12 cellular contexts compared by ENCODE assay signal in genomic region chr15:66389859-66390382, GRCh38. TPM values are rescaled to one million over a fixed set of nuclear protein-coding genes. Genes with fewer than 3 reads are reported as not detected.
DNase-seq lines count a peak whose midpoint lies in the region; ATAC-seq and TF ChIP-seq lines count a peak whose summit lies in the region.
"Had no signal": no experiment of that assay in that cellular context is flagged by ENCODE, and none has a peak within 500 bp of the region (broad histone marks: within the 10 kb centered on the region; RNA-seq: fewer than 3 reads in every experiment).

No MANE protein-coding gene starts in this region.

- H4K91ac ChIP-seq in trophoblast cell (ENCODE audit: low read depth, low read length) = no peak overlapping the region

- H3K4me3 Mint-ChIP-seq in activated CD4-positive, alpha-beta T cell treated with anti-CD3 and anti-CD28 coated beads for 36 hours = peak overlapping the region; percentile 95

- H3K4ac ChIP-seq in trophoblast cell (ENCODE audit: low read depth, low read length) = peak overlapping the region; percentile 43

- no peak overlapping the region for H2BK12ac ChIP-seq in trophoblast cell (ENCODE audit: low read length)

- H3K36me3 ChIP-seq in adipocyte (ENCODE audit: control insufficient read depth, insufficient read depth, low read length, severe bottlenecking) (no peaks in the 10 kb centered on the region), trophoblast cell (ENCODE audit: control insufficient read depth in 1 of 2, insufficient read depth in 2 of 2, low read length in 2 of 2) (no peaks in the 10 kb centered on the region), ascending aorta (no peaks in the 10 kb centered on the region)
- H3K36me3 ChIP-seq: right atrium auricular region had no signal

- no peak overlapping the region for H3K14ac ChIP-seq in trophoblast cell (ENCODE audit: low read length)

- H3K9ac ChIP-seq in adipocyte (ENCODE audit: low read length) (no peak overlapping the region), trophoblast cell (ENCODE audit: low read length) (no peak overlapping the region)

- H2BK5ac ChIP-seq in trophoblast cell (ENCODE audit: low read depth, low read length, poor library complexity) = no peak overlapping the region

- H3K23ac ChIP-seq in trophoblast cell (ENCODE audit: low read length) = no peak overlapping the region

- no peak for TF ChIP-seq CTCF in ascending aorta (IDR thresholded peaks at IDR 0.05)

- H4K8ac ChIP-seq in trophoblast cell (ENCODE audit: low read depth, low read length) = no peak overlapping the region

- intact Hi-C loops in activated CD4-positive, alpha-beta T cell treated with anti-CD3 and anti-CD28 coated beads for 36 hours (cut with DNase I, micrococcal nuclease) = loop anchor here (1.0 to 10.0 kb wide), 4 partner anchors 10 to 1132 kb away; partner anchors contain the start of genes C15orf61 (in 1 of the 2), RNU5B-1 (in 1 of the 2) and SMAD6 (in 1 of the 2)
- intact Hi-C loops in ascending aorta (cut with DNase I) = loop anchor here (10.0 kb wide), 1 partner anchor 465 kb away; no protein-coding TSS in a partner anchor

- no peaks in the 10 kb centered on the region for H3K9me3 Mint-ChIP-seq in activated CD4-positive, alpha-beta T cell treated with anti-CD3 and anti-CD28 coated beads for 36 hours (ENCODE audit: low read depth)

- H3K4me3 ChIP-seq in adipocyte (ENCODE audit: low read length) (no peak overlapping the region), trophoblast cell (ENCODE audit: low read depth, low read length) (no peak overlapping the region), ascending aorta (no peak overlapping the region)
- H3K4me3 ChIP-seq: right atrium auricular region had no signal

- H3K27me3 ChIP-seq in adipocyte (replicated peaks; ENCODE audit: control insufficient read depth, insufficient read depth, low read length) (no peaks in the 10 kb centered on the region), trophoblast cell (ENCODE audit: insufficient read depth, low read length) (no peaks in the 10 kb centered on the region), ascending aorta (no peaks in the 10 kb centered on the region)
- H3K27me3 ChIP-seq: right atrium auricular region had no signal

- no peak overlapping the region for H3K27ac ChIP-seq in trophoblast cell (ENCODE audit: low read depth, low read length)
- no peak overlapping the region for H3K27ac ChIP-seq in ascending aorta
- H3K27ac ChIP-seq: right atrium auricular region had no signal

- ATAC-seq in activated CD4-positive, alpha-beta T cell treated with anti-CD3 and anti-CD28 coated beads for 36 hours = no peak
- no peak for ATAC-seq in GM21526 (IDR thresholded peaks at IDR 0.05; ENCODE audit: low FRiP score, unreplicated experiment)
- ATAC-seq in GM18868 (IDR thresholded peaks at IDR 0.05; ENCODE audit: unreplicated experiment) = no peak

- no peak overlapping the region for H3K18ac ChIP-seq in trophoblast cell (ENCODE audit: low read length)

- H3K36me3 Mint-ChIP-seq in activated CD4-positive, alpha-beta T cell treated with anti-CD3 and anti-CD28 coated beads for 36 hours (ENCODE audit: low read depth) = peaks cover 62% of the 10 kb centered on the region

- H2AK5ac ChIP-seq in trophoblast cell (ENCODE audit: low read length) = no peak overlapping the region

- no peak for DNase-seq in activated CD4-positive, alpha-beta T cell treated with anti-CD3 and anti-CD28 coated beads for 36 hours
- DNase-seq in activated CD4-positive, alpha-beta T cell treated with anti-CD3 and anti-CD28 coated beads, Interleukin-2, amount 50 U/mL, for 48 hours = no peak
- DNase-seq in MV-4-11 (lab: John Stamatoyannopoulos, UW) (peak; percentile 39), adipocyte (ENCODE audit: low read depth) (peak; percentile 29), trophoblast cell (no peak), ascending aorta (ENCODE audit: low spot score in 2 of 2) (no peak)
- DNase-seq: effector CD4-positive, alpha-beta T cell; Right ventricle myocardium superior; stimulated activated CD8-positive, alpha-beta memory T cell treated with anti-CD3 and anti-CD28 coated beads, Interleukin-4, amount 100 ng/mL, for 48 hours had no signal

- H2BK120ac ChIP-seq in trophoblast cell (ENCODE audit: insufficient read depth, low read length, poor library complexity) = no peak overlapping the region

- no peak overlapping the region for H2AFZ ChIP-seq in trophoblast cell (ENCODE audit: insufficient read depth, low read length, poor library complexity)

- H3K79me1 ChIP-seq in trophoblast cell (ENCODE audit: low read length) = peaks cover 8% of the 10 kb centered on the region

- H3K4me2 ChIP-seq in trophoblast cell (ENCODE audit: low read length) = no peak overlapping the region

- H3K4me1 ChIP-seq in adipocyte (ENCODE audit: control insufficient read depth, insufficient read depth, low read length) (peaks cover 32% of the 10 kb centered on the region), trophoblast cell (ENCODE audit: control insufficient read depth in 1 of 2, insufficient read depth in 2 of 2, low read length in 2 of 2) (peaks cover 2 to 12% of the 10 kb centered on the region in 2 experiments), ascending aorta (peaks cover 6 to 12% of the 10 kb centered on the region in 2 donors)

- H4K12ac ChIP-seq in trophoblast cell (ENCODE audit: low read depth, low read length) = no peak overlapping the region

- POLR2A ChIA-PET in activated CD4-positive, alpha-beta T cell treated with anti-CD3 and anti-CD28 coated beads for 36 hours (lab: Charles Lee) = interaction anchor here (0.7 to 0.9 kb wide), 2 partner anchors 108 to 109 kb away, joined by 3 to 5 read pairs; no protein-coding TSS in a partner anchor

- CTCF ChIA-PET in activated CD4-positive, alpha-beta T cell treated with anti-CD3 and anti-CD28 coated beads for 36 hours (lab: Charles Lee) = interaction anchor here (0.6 to 1.1 kb wide), 2 partner anchors 10 to 107 kb away, joined by 4 read pairs; partner anchors contain the start of gene SNAPC5

- peaks cover 16% of the 10 kb centered on the region for H3K79me2 ChIP-seq in trophoblast cell (ENCODE audit: control insufficient read depth, insufficient read depth, low read length, poor library complexity)

- H3K27me3 Mint-ChIP-seq in activated CD4-positive, alpha-beta T cell treated with anti-CD3 and anti-CD28 coated beads for 36 hours = no peaks in the 10 kb centered on the region

- H3K9me3 ChIP-seq in adipocyte (ENCODE audit: control insufficient read depth, low read length) (no peaks in the 10 kb centered on the region), trophoblast cell (ENCODE audit: insufficient read depth, low read depth, low read length) (no peaks in the 10 kb centered on the region), ascending aorta (no peaks in the 10 kb centered on the region)
- H3K9me3 ChIP-seq: right atrium auricular region had no signal

- H3K4me1 Mint-ChIP-seq in activated CD4-positive, alpha-beta T cell treated with anti-CD3 and anti-CD28 coated beads for 36 hours = peaks cover 70% of the 10 kb centered on the region

- H3K27ac Mint-ChIP-seq in activated CD4-positive, alpha-beta T cell treated with anti-CD3 and anti-CD28 coated beads for 36 hours = peak overlapping the region; percentile 42

RNA-seq across cellular contexts. Expression of gene MAP2K1, which starts 3.2 kb away (rescaled TPM):
- 100 to 1,000 TPM in 1 of 2 experiments, 10 to 100 TPM in 1; 94.9 to 115 TPM for total RNA-seq in activated CD4-positive, alpha-beta T cell treated with anti-CD3 and anti-CD28 coated beads for 36 hours
- 36.6 and 37.5 TPM in 2 replicates for polyA plus RNA-seq in trophoblast cell (2013)
- 21.2 TPM for total RNA-seq in ascending aorta

RNA-seq across cellular contexts. Expression of gene TIPIN, which starts 33.4 kb away (rescaled TPM):
- 10 to 100 TPM; 49.9 to 50.8 TPM for total RNA-seq in activated CD4-positive, alpha-beta T cell treated with anti-CD3 and anti-CD28 coated beads for 36 hours
- 13.2 and 14.8 TPM in 2 replicates for polyA plus RNA-seq in trophoblast cell (2013)
- total RNA-seq in ascending aorta = 6.1 TPM

Comparison
In these comparisons a context has a peak if more than half of its experiments do, and no peak if none do; other contexts are left out.
1. DNase-seq: peak in MV-4-11 (single experiment) and adipocyte (single experiment); none in activated CD4-positive, alpha-beta T cell treated with anti-CD3 and anti-CD28 coated beads for 36 hours (single experiment), activated CD4-positive, alpha-beta T cell treated with anti-CD3 and anti-CD28 coated beads, Interleukin-2, amount 50 U/mL, for 48 hours (0 of 2), trophoblast cell (0 of 2) and ascending aorta (0 of 2).